In the genomic region with DNA sequence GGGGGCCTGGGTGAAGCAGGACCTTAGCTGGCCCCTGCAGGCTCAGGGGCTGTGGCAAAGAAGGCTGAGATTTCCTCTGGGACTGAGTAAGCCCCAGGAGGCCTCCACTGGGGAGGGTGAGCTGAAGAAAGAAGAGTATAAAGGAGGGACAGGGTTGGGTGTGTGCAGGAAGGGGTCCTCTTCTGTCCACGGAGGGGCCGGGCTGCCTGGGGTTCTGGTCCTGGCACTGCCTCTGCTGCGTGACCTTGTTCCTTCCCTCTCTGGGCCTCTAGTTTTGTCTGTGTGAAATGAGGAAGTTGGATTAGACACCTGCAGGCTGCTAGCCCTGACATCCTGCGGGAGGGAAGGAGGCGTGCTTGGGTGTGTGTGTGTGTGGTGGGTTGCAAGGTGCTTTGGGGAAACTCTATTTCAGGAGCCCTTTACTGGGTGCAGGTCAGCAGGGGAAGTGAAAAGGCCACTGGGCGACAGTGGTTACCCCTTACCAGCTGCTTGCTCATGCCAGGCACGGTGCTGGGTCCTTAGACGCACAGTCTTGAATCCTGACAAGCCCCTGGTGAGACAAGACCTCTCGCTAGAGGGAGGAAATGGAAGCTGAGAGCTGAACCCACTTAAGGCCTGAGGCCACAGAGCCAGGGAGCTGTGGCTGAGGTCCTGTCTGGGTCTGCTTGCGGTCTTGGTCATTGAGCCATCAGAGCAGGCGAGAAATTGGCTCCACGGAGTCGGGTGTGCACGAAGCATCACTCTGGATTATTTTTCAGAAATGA, we compare ENCODE assay signal across 1 cellular context.
A peak's percentile ranks its signal among the peaks of the same experiment; 100 is the strongest.
TF ChIP-seq lines count a peak whose summit lies in the region.

No MANE protein-coding gene starts in this region.

TF ChIP-seq in GM12878, 131 proteins besides CTCF, POLR2A, EP300 and RAD21 (continued from another document):
- TF ChIP-seq RFX5 (IDR thresholded peaks at IDR 0.05; ENCODE audit: low read depth, low read length): no peak
- TF ChIP-seq ZNF274 (IDR thresholded peaks at IDR 0.05; ENCODE audit: insufficient read depth, insufficient read length): no peak
- peak; percentile 81 for TF ChIP-seq MEF2B (IDR thresholded peaks at IDR 0.05; ENCODE audit: partially characterized antibody, poor library complexity, severe bottlenecking)
- TF ChIP-seq IKZF1 (conservative IDR thresholded peaks at IDR 0.05): peak; percentile 88
- peak; percentile 93 for TF ChIP-seq IKZF2 (IDR thresholded peaks at IDR 0.05)
- no peak for TF ChIP-seq CHD4 (IDR thresholded peaks at IDR 0.05)
- TF ChIP-seq RUNX3 (IDR thresholded peaks at IDR 0.05; ENCODE audit: low read length): peak; percentile 77
- TF ChIP-seq, protein P1, sequence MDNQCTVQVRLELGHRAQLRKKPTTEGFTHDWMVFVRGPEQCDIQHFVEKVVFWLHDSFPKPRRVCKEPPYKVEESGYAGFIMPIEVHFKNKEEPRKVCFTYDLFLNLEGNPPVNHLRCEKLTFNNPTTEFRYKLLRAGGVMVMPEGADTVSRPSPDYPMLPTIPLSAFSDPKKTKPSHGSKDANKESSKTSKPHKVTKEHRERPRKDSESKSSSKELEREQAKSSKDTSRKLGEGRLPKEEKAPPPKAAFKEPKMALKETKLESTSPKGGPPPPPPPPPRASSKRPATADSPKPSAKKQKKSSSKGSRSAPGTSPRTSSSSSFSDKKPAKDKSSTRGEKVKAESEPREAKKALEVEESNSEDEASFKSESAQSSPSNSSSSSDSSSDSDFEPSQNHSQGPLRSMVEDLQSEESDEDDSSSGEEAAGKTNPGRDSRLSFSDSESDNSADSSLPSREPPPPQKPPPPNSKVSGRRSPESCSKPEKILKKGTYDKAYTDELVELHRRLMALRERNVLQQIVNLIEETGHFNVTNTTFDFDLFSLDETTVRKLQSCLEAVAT (IDR thresholded peaks at IDR 0.05): 0 out of 2 replicates have a peak, but pooled peaks have one; percentile 51
- 0 out of 2 replicates have a peak, but pooled peaks have one; percentile 11 for TF ChIP-seq BCL11A (IDR thresholded peaks at IDR 0.05; ENCODE audit: low read depth, low read length)
- peak; percentile 60; the same call in 1 of the 2 replicates for TF ChIP-seq PAX5 (IDR thresholded peaks at IDR 0.05; ENCODE audit: borderline replicate concordance, low read depth, low read length)
- TF ChIP-seq ATF7 (IDR thresholded peaks at IDR 0.05; ENCODE audit: low read depth): peak; percentile 42; the same call in 1 of the 2 replicates
- TF ChIP-seq, protein P2, sequence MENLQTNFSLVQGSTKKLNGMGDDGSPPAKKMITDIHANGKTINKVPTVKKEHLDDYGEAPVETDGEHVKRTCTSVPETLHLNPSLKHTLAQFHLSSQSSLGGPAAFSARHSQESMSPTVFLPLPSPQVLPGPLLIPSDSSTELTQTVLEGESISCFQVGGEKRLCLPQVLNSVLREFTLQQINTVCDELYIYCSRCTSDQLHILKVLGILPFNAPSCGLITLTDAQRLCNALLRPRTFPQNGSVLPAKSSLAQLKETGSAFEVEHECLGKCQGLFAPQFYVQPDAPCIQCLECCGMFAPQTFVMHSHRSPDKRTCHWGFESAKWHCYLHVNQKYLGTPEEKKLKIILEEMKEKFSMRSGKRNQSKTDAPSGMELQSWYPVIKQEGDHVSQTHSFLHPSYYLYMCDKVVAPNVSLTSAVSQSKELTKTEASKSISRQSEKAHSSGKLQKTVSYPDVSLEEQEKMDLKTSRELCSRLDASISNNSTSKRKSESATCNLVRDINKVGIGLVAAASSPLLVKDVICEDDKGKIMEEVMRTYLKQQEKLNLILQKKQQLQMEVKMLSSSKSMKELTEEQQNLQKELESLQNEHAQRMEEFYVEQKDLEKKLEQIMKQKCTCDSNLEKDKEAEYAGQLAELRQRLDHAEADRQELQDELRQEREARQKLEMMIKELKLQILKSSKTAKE (IDR thresholded peaks at IDR 0.05; ENCODE audit: low read depth, poor library complexity, severe bottlenecking): peak; percentile 38
- TF ChIP-seq PAX8 (IDR thresholded peaks at IDR 0.05): no peak
- 0 out of 2 replicates have a peak, but pooled peaks have one; percentile 33 for TF ChIP-seq MTA3 (IDR thresholded peaks at IDR 0.05; ENCODE audit: borderline replicate concordance, low read length)
- TF ChIP-seq MEF2A (IDR thresholded peaks at IDR 0.05; ENCODE audit: insufficient read depth, low read depth, low read length): 0 out of 2 replicates have a peak, but pooled peaks have one; percentile 24
- TF ChIP-seq ZZZ3 (IDR thresholded peaks at IDR 0.05; ENCODE audit: control insufficient read depth, insufficient read length, low read depth): no peak
- TF ChIP-seq CBX5 (IDR thresholded peaks at IDR 0.05; ENCODE audit: low read depth): no peak
- TF ChIP-seq, protein P3, sequence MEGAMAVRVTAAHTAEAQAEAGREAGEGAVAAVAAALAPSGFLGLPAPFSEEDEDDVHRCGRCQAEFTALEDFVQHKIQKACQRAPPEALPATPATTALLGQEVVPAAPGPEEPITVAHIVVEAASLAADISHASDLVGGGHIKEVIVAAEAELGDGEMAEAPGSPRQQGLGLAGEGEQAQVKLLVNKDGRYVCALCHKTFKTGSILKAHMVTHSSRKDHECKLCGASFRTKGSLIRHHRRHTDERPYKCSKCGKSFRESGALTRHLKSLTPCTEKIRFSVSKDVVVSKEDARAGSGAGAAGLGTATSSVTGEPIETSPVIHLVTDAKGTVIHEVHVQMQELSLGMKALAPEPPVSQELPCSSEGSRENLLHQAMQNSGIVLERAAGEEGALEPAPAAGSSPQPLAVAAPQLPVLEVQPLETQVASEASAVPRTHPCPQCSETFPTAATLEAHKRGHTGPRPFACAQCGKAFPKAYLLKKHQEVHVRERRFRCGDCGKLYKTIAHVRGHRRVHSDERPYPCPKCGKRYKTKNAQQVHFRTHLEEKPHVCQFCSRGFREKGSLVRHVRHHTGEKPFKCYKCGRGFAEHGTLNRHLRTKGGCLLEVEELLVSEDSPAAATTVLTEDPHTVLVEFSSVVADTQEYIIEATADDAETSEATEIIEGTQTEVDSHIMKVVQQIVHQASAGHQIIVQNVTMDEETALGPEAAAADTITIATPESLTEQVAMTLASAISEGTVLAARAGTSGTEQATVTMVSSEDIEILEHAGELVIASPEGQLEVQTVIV (IDR thresholded peaks at IDR 0.05; ENCODE audit: borderline replicate concordance, partially characterized antibody): no peak
- TF ChIP-seq, protein P4, sequence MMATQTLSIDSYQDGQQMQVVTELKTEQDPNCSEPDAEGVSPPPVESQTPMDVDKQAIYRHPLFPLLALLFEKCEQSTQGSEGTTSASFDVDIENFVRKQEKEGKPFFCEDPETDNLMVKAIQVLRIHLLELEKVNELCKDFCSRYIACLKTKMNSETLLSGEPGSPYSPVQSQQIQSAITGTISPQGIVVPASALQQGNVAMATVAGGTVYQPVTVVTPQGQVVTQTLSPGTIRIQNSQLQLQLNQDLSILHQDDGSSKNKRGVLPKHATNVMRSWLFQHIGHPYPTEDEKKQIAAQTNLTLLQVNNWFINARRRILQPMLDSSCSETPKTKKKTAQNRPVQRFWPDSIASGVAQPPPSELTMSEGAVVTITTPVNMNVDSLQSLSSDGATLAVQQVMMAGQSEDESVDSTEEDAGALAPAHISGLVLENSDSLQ (IDR thresholded peaks at IDR 0.05): no peak
- TF ChIP-seq FOXK2 (IDR thresholded peaks at IDR 0.05): no peak
- TF ChIP-seq TBL1XR1 (IDR thresholded peaks at IDR 0.05; ENCODE audit: low read depth, low read length): no peak
- TF ChIP-seq CHD1 (IDR thresholded peaks at IDR 0.05; ENCODE audit: low read depth, low read length): no peak
- TF ChIP-seq SP1 (IDR thresholded peaks at IDR 0.05; ENCODE audit: low read depth, low read length): peak; percentile 32
- TF ChIP-seq SPI1 (IDR thresholded peaks at IDR 0.05; ENCODE audit: borderline replicate concordance, insufficient read depth, low read depth, low read length): peak; percentile 92
- TF ChIP-seq CREB1 (IDR thresholded peaks at IDR 0.05; ENCODE audit: low read depth): 0 out of 2 replicates have a peak, but pooled peaks have one; percentile 5
- TF ChIP-seq MXI1 (IDR thresholded peaks at IDR 0.05; ENCODE audit: low read depth, low read length): no peak
- TF ChIP-seq RB1 (IDR thresholded peaks at IDR 0.05; ENCODE audit: borderline replicate concordance): no peak; the same call in 1 of the 2 replicates
